In genomic region chr9:133074111-133074651, GRCh38 we compare ENCODE assay signal across 23 cellular contexts. TPM values are rescaled to one million over a fixed set of nuclear protein-coding genes. Genes with fewer than 3 reads are reported as not detected.
A peak's percentile ranks its signal among the peaks of the same experiment; 100 is the strongest.
DNase-seq lines count a peak whose midpoint lies in the region; ATAC-seq and TF ChIP-seq lines count a peak whose summit lies in the region.
"Had no signal": no experiment of that assay in that cellular context is flagged by ENCODE, and none has a peak within 500 bp of the region (broad histone marks: within the 10 kb centered on the region; RNA-seq: fewer than 3 reads in every experiment).

No MANE protein-coding gene starts in this region.

- POLR2A ChIA-PET in Panc1 (lab: Charles Lee): no interaction called here

- CTCF ChIA-PET in Panc1 (lab: Charles Lee): no interaction called here

- TF ChIP-seq POLR2A in sigmoid colon (IDR thresholded peaks at IDR 0.05): no peak

- DNase-seq in DMS 273 (lab: John Stamatoyannopoulos, UW; ENCODE audit: unreplicated experiment): peak; percentile 45
- DNase-seq in DMS 273 treated with DMSO at 0.1 percent for 48 hours (lab: John Stamatoyannopoulos, UW): no peak
- DNase-seq in Panc1 (ENCODE audit: low read depth, low spot score): peak; percentile 30
- peak; percentile 67 for DNase-seq in fibroblast of the aortic adventitia (ENCODE audit: low read depth)
- no peak for DNase-seq in smooth muscle cell (lab: John Stamatoyannopoulos, UW; ENCODE audit: unreplicated experiment)
- DNase-seq in SW 1271 (lab: John Stamatoyannopoulos, UW): no peak
- no peak for DNase-seq in sigmoid colon
- no peak for DNase-seq in cerebellar nuclear complex (lab: John Stamatoyannopoulos, UW)
- DNase-seq: activated CD8-positive, alpha-beta memory T cell treated with anti-CD3 and anti-CD28 coated beads for 24 hours; activated naive CD8-positive, alpha-beta T cell treated with anti-CD3 and anti-CD28 coated beads, Interleukin-2, amount 10 ng/mL, durations not matched to agents 7 days and 5 days; CD4-positive, CD25-positive, alpha-beta regulatory T cell; DND-41; KBM-7; NCI-H1105; Peyer's patch had no signal

- no peak overlapping the region for H2AFZ ChIP-seq in smooth muscle cell (ENCODE audit: low read depth)

- no peaks in the 10 kb centered on the region for H3K36me3 ChIP-seq in Panc1 (ENCODE audit: control insufficient read depth, insufficient read depth, low read length)
- no peaks in the 10 kb centered on the region for H3K36me3 ChIP-seq in smooth muscle cell (ENCODE audit: low read depth)
- H3K36me3 ChIP-seq in sigmoid colon: no peaks in the 10 kb centered on the region
- H3K36me3 ChIP-seq: breast epithelium, Peyer's patch had no signal

- intact Hi-C loops in Panc1 (cut with micrococcal nuclease; ENCODE audit: unreplicated experiment) (no loop called here), sigmoid colon (cut with DNase I) (no loop called here)

- H4K20me1 ChIP-seq in smooth muscle cell (ENCODE audit: low read depth): no peaks in the 10 kb centered on the region

- H3K4me3 ChIP-seq in Panc1 (ENCODE audit: low read depth in 2 of 2, low read length in 2 of 2): no peak overlapping the region
- no peak overlapping the region for H3K4me3 ChIP-seq in fibroblast of the aortic adventitia (ENCODE audit: low read depth, low read length)
- no peak overlapping the region for H3K4me3 ChIP-seq in smooth muscle cell
- no peak overlapping the region for H3K4me3 ChIP-seq in sigmoid colon
- H3K4me3 ChIP-seq: breast epithelium, dorsolateral prefrontal cortex, Peyer's patch had no signal

- H3F3A ChIP-seq in smooth muscle cell (ENCODE audit: low read depth): peaks cover 14% of the 10 kb centered on the region

- H3K4me1 ChIP-seq in Panc1 (ENCODE audit: control insufficient read depth, insufficient read depth, low read length): no peaks in the 10 kb centered on the region
- H3K4me1 ChIP-seq in smooth muscle cell (ENCODE audit: low read depth): peaks cover 13% of the 10 kb centered on the region
- H3K4me1 ChIP-seq in sigmoid colon: no peaks in the 10 kb centered on the region
- H3K4me1 ChIP-seq: breast epithelium, Peyer's patch had no signal

- no peak for TF ChIP-seq EP300 in sigmoid colon (IDR thresholded peaks at IDR 0.05)

- no peak for TF ChIP-seq CTCF in Panc1 (IDR thresholded peaks at IDR 0.05)
- no peak for TF ChIP-seq CTCF in fibroblast of the aortic adventitia (IDR thresholded peaks at IDR 0.05; ENCODE audit: insufficient read depth, low read length)
- no peak for TF ChIP-seq CTCF in smooth muscle cell (IDR thresholded peaks at IDR 0.05; ENCODE audit: borderline replicate concordance, insufficient read depth, poor library complexity, severe bottlenecking)
- TF ChIP-seq CTCF in sigmoid colon (IDR thresholded peaks at IDR 0.05): no peak

- no peak overlapping the region for H3K27ac ChIP-seq in Panc1 (ENCODE audit: low read length)
- H3K27ac ChIP-seq in smooth muscle cell (ENCODE audit: low read depth): no peak overlapping the region
- H3K27ac ChIP-seq in sigmoid colon: no peak overlapping the region
- H3K27ac ChIP-seq: 22Rv1, breast epithelium, dorsolateral prefrontal cortex, HL-60, Peyer's patch had no signal

- BruUV-seq in Panc1 (replicated peaks; lab: Mats Ljungman, UMichigan): no TSS peak

- H3K9me3 ChIP-seq in Panc1 (ENCODE audit: control insufficient read depth, insufficient read depth, low read depth, low read length) (no peaks in the 10 kb centered on the region), smooth muscle cell (replicated peaks; ENCODE audit: low read depth) (no peaks in the 10 kb centered on the region), sigmoid colon (no peaks in the 10 kb centered on the region)
- H3K9me3 ChIP-seq: breast epithelium, Peyer's patch had no signal

- WGBS in smooth muscle cell (ENCODE audit: low lambda C conversion rate): 76% methylated on average over 8 of the region's 8 CpGs
- WGBS in sigmoid colon, 2 donors: 32 to 65% methylated on average over 8 of the region's 8 CpGs

- H3K4me2 ChIP-seq in smooth muscle cell: peak overlapping the region; percentile 30

- H3K79me2 ChIP-seq in smooth muscle cell (ENCODE audit: low read depth): no peaks in the 10 kb centered on the region

- in situ Hi-C loops in Panc1 (cut with HindIII; ENCODE audit: low pct_unique_long_range_greater_than_20kb, low sequenced_read_pairs): no loop called here

- no peak overlapping the region for H3K9ac ChIP-seq in smooth muscle cell (ENCODE audit: low read depth)

- no peak for ATAC-seq in Panc1
- ATAC-seq: activated CD4-positive, CD25-positive, alpha-beta regulatory T cell treated with anti-CD3 and anti-CD28 coated beads, Interleukin-2, amount 50 U/mL, for 24 hours; esophagus mucosa; stimulated activated effector memory CD8-positive, alpha-beta T cell treated with anti-CD3 and anti-CD28 coated beads, Interleukin-12 subunit alpha, Interleukin-12 subunit beta, amount 100 ng/mL, for 72 hours had no signal

- 0 out of 2 replicates have a peak, but pooled peaks cover 2% of the 10 kb centered on the region for H3K27me3 ChIP-seq in Panc1 (ENCODE audit: control insufficient read depth, insufficient read depth, low read length)
- no peaks in the 10 kb centered on the region for H3K27me3 ChIP-seq in smooth muscle cell (ENCODE audit: low read depth)
- H3K27me3 ChIP-seq in sigmoid colon: no peaks in the 10 kb centered on the region
- H3K27me3 ChIP-seq: breast epithelium, dorsolateral prefrontal cortex, Peyer's patch had no signal

RNA-seq across cellular contexts. Expression of gene CEL, which starts 12.4 kb away (rescaled TPM):
- total RNA-seq in Panc1 (2021; ENCODE audit: unreplicated experiment) (4.3 TPM), fibroblast of the aortic adventitia (ENCODE audit: low replicate concordance) (0.27 TPM in 1 of 2 replicates, not detected in the other), smooth muscle cell (0.04 and 0.18 TPM in 2 replicates), sigmoid colon (1 to 10 TPM in 1 of 4 donors, under 1 TPM in 1, not detected in 2; 0.36 to 1.1 TPM)
- 0.64 TPM for polyA plus RNA-seq in Panc1 (2012; ENCODE audit: insufficient read length)
- polyA plus RNA-seq in smooth muscle cell (0.73 and 1.7 TPM in 2 replicates), sigmoid colon (1 to 10 TPM in 2 of 3 donors, under 1 TPM in 1; 0.46 to 4.8 (median 1.0) TPM)
- total RNA-seq: SK-MEL-5 had no signal
- polyA plus RNA-seq: CD4-positive, CD25-positive, alpha-beta regulatory T cell had no signal

RNA-seq across cellular contexts. Expression of gene GTF3C5, which starts 43.4 kb away (rescaled TPM):
- total RNA-seq in Panc1 (2021; ENCODE audit: unreplicated experiment) (47.7 TPM), fibroblast of the aortic adventitia (ENCODE audit: low replicate concordance) (20.8 and 33.9 TPM in 2 replicates), smooth muscle cell (34.5 and 44.2 TPM in 2 replicates), sigmoid colon (10 to 100 TPM; 42.0 to 49.6 (median 47.2) TPM)
- polyA plus RNA-seq in Panc1 (2012; ENCODE audit: insufficient read length): 52.8 TPM
- polyA plus RNA-seq in smooth muscle cell (59.0 and 66.0 TPM in 2 replicates), sigmoid colon (10 to 100 TPM; 25.8 to 52.7 (median 28.7) TPM)

RNA-seq across cellular contexts. Expression of gene RALGDS, which starts 46.9 kb away (rescaled TPM):
- total RNA-seq in Panc1 (2021; ENCODE audit: unreplicated experiment): 25.8 TPM
- polyA plus RNA-seq in Panc1 (2012; ENCODE audit: insufficient read length): 47.7 TPM
- total RNA-seq in fibroblast of the aortic adventitia (ENCODE audit: low replicate concordance): 4.3 and 15.6 TPM in 2 replicates
- total RNA-seq in smooth muscle cell: 27.8 and 28.5 TPM in 2 replicates
- polyA plus RNA-seq in smooth muscle cell: 37.7 and 43.7 TPM in 2 replicates
- total RNA-seq in sigmoid colon: 10 to 100 TPM; 35.2 to 52.7 (median 39.6) TPM
- polyA plus RNA-seq in sigmoid colon: 10 to 100 TPM; 27.6 to 49.7 (median 32.1) TPM

Comparison
In these comparisons a context has a peak if more than half of its experiments do, and no peak if none do; other contexts are left out.
1. DNase-seq: peak in DMS 273 (single experiment), Panc1 (single experiment) and fibroblast of the aortic adventitia (single experiment); none in DMS 273 treated with DMSO at 0.1 percent for 48 hours (single experiment), smooth muscle cell (single experiment), SW 1271 (0 of 2), sigmoid colon (single experiment) and cerebellar nuclear complex (0 of 2).